3 cellular contexts compared by ENCODE assay signal in genomic region chr7:150919160-150919559, GRCh38.
TF ChIP-seq lines count a peak whose summit lies in the region.

No MANE protein-coding gene starts in this region.

TF ChIP-seq in A549, 52 proteins besides CTCF, POLR2A, EP300 and RAD21 (continues in another document):
- TF ChIP-seq JUNB (IDR thresholded peaks at IDR 0.05) (no peak), CHD4 (IDR thresholded peaks at IDR 0.05; ENCODE audit: borderline replicate concordance) (no peak), HOXB13 (CRISPR knock-in tag; IDR thresholded peaks at IDR 0.05; ENCODE audit: low read depth) (no peak), HES2 (IDR thresholded peaks at IDR 0.05) (no peak), HMGXB4 (CRISPR knock-in tag; IDR thresholded peaks at IDR 0.05; ENCODE audit: borderline replicate concordance) (no peak), BCL3 (IDR thresholded peaks at IDR 0.05) (no peak), EHF (CRISPR knock-in tag; IDR thresholded peaks at IDR 0.05) (no peak), E2F6 (IDR thresholded peaks at IDR 0.05; ENCODE audit: borderline replicate concordance, low read depth) (no peak), RFX5 (IDR thresholded peaks at IDR 0.05) (no peak), REST (IDR thresholded peaks at IDR 0.05) (no peak), ZSCAN20 (CRISPR knock-in tag; IDR thresholded peaks at IDR 0.05) (no peak)

TF ChIP-seq in Ishikawa, 13 proteins besides CTCF, POLR2A, EP300 and RAD21:
- TF ChIP-seq FOXM1 (IDR thresholded peaks at IDR 0.05; ENCODE audit: borderline replicate concordance, low read depth) (no peak), ZBTB7A (IDR thresholded peaks at IDR 0.05; ENCODE audit: low read depth) (no peak), USF1 (IDR thresholded peaks at IDR 0.05) (0 out of 2 replicates have a peak, but pooled peaks have one; percentile 13)

TF ChIP-seq in K562, 482 proteins besides CTCF, POLR2A, EP300 and RAD21 (continues in another document):
- TF ChIP-seq GATAD2B (IDR thresholded peaks at IDR 0.05; ENCODE audit: borderline replicate concordance) (no peak), TFAP4 (CRISPR knock-in tag; IDR thresholded peaks at IDR 0.05; ENCODE audit: borderline replicate concordance) (no peak), ZNF282 (CRISPR knock-in tag; IDR thresholded peaks at IDR 0.05) (no peak), TFE3 (CRISPR knock-in tag; IDR thresholded peaks at IDR 0.05) (peak; percentile 44; the same call in 1 of the 2 replicates), TEAD4 (IDR thresholded peaks at IDR 0.05; ENCODE audit: low read length) (no peak), TEAD4 (CRISPR knock-in tag; IDR thresholded peaks at IDR 0.05; ENCODE audit: borderline replicate concordance) (no peak), ZNF780A (CRISPR knock-in tag; IDR thresholded peaks at IDR 0.05) (no peak), NEUROD1 (IDR thresholded peaks at IDR 0.05; ENCODE audit: borderline replicate concordance, low read depth, low read length, partially characterized antibody) (no peak), ZNF134 (CRISPR knock-in tag; conservative IDR thresholded peaks at IDR 0.05) (no peak), HDAC3 (IDR thresholded peaks at IDR 0.05; ENCODE audit: borderline replicate concordance, partially characterized antibody) (no peak), ZNF609 (CRISPR knock-in tag; IDR thresholded peaks at IDR 0.05; ENCODE audit: borderline replicate concordance) (no peak), ZBTB7A (IDR thresholded peaks at IDR 0.05; ENCODE audit: borderline replicate concordance, control insufficient read depth, low read depth, low read length) (no peak), RHOXF2B (CRISPR knock-in tag; conservative IDR thresholded peaks at IDR 0.05) (0 out of 2 replicates have a peak, but pooled peaks have one; percentile 18), HOXB6 (CRISPR knock-in tag; IDR thresholded peaks at IDR 0.05; ENCODE audit: borderline replicate concordance) (no peak), JUN (IDR thresholded peaks at IDR 0.05; ENCODE audit: borderline replicate concordance, low read depth, low read length) (no peak), JUN (CRISPR knock-in tag; IDR thresholded peaks at IDR 0.05; ENCODE audit: borderline replicate concordance) (no peak), ZBTB12 (CRISPR knock-in tag; IDR thresholded peaks at IDR 0.05) (no peak), USF1 (CRISPR knock-in tag; IDR thresholded peaks at IDR 0.05) (peak; percentile 56; the same call in 1 of the 2 replicates), CLOCK (CRISPR knock-in tag; IDR thresholded peaks at IDR 0.05; ENCODE audit: borderline replicate concordance) (no peak), BHLHE40 (IDR thresholded peaks at IDR 0.05; ENCODE audit: low read length) (peak; percentile 81), ERF (CRISPR knock-in tag; IDR thresholded peaks at IDR 0.05) (no peak), RAD51 (IDR thresholded peaks at IDR 0.05; ENCODE audit: borderline replicate concordance, low read depth) (peak; percentile 47; the same call in 1 of the 2 replicates), CBX3 (IDR thresholded peaks at IDR 0.05; ENCODE audit: borderline replicate concordance in 1 of 2, low read length in 2 of 2) (no peak), MCM3 (IDR thresholded peaks at IDR 0.05) (no peak), RBM14 (IDR thresholded peaks at IDR 0.05; ENCODE audit: borderline replicate concordance, insufficient read depth, low read depth, low read length) (no peak), USF2 (CRISPR knock-in tag; IDR thresholded peaks at IDR 0.05) (peak; percentile 64), CREB3L1 (IDR thresholded peaks at IDR 0.05; ENCODE audit: borderline replicate concordance, low read depth) (no peak), CHD4 (IDR thresholded peaks at IDR 0.05; ENCODE audit: insufficient read depth, insufficient replicate concordance, low read depth, low read length, poor library complexity, severe bottlenecking) (no peak), REST (CRISPR knock-in tag; IDR thresholded peaks at IDR 0.05; ENCODE audit: low read depth) (no peak), E2F6 (IDR thresholded peaks at IDR 0.05; ENCODE audit: borderline replicate concordance in 1 of 2, extremely low read depth in 1 of 2, insufficient read depth in 1 of 2, insufficient read length in 1 of 2, low read depth in 1 of 2, low read length in 1 of 2, poor library complexity in 1 of 2, severe bottlenecking in 1 of 2) (peak in 1 of 2 experiments; percentile 14), L3MBTL2 (IDR thresholded peaks at IDR 0.05) (peak; percentile 67), MEIS2 (IDR thresholded peaks at IDR 0.05; ENCODE audit: partially characterized antibody) (no peak)
